Comparison of ENCODE assay signal across 15 cellular contexts in the genomic region with DNA sequence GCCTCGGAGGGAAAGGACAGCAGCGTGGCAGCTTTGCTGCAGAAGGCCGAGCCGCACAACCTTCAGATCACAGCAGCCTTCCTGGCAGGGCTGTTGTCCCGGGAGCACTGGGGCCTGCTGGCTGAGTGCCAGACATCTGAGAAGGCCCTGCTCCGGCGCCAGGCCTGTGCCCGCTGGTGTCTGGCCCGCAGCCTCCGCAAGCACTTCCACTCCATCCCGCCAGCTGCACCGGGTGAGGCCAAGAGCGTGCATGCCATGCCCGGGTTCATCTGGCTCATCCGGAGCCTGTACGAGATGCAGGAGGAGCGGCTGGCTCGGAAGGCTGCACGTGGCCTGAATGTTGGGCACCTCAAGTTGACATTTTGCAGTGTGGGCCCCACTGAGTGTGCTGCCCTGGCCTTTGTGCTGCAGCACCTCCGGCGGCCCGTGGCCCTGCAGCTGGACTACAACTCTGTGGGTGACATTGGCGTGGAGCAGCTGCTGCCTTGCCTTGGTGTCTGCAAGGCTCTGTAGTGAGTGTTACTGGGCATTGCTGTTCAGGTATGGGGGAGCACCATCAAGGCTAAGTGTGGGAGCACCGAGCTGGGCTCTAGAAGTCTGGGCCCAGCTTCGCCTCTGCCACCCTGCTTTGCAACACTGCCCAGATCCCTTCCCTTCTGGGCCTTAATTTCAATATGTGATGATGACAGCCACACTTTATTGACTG. TPM values are rescaled to one million over a fixed set of nuclear protein-coding genes. Genes with fewer than 3 reads are reported as not detected.
DNase-seq lines count a peak whose midpoint lies in the region; ATAC-seq, FAIRE-seq and TF ChIP-seq lines count a peak whose summit lies in the region.
"Had no signal": no experiment of that assay in that cellular context is flagged by ENCODE, and none has a peak within 500 bp of the region (broad histone marks: within the 10 kb centered on the region; RNA-seq: fewer than 3 reads in every experiment).

No MANE protein-coding gene starts in this region.

- TF ChIP-seq CTCF in SK-N-SH (IDR thresholded peaks at IDR 0.05): no peak

- no peaks in the 10 kb centered on the region for H4K20me1 ChIP-seq in SK-N-SH (ENCODE audit: insufficient read depth)

- TF ChIP-seq RAD21 in SK-N-SH (IDR thresholded peaks at IDR 0.05; ENCODE audit: low read length): 0 out of 2 replicates have a peak, but pooled peaks have one; percentile 2

- no peak overlapping the region for H3K4me3 ChIP-seq in SK-N-SH (ENCODE audit: low read depth in 2 of 2, low read length in 1 of 2)
- H3K4me3 ChIP-seq in skeletal muscle satellite cell (ENCODE audit: low read length): no peak overlapping the region
- H3K4me3 ChIP-seq: mucosa of descending colon, skin epidermis, suprapubic skin had no signal

- CTCF ChIA-PET in SK-N-SH (lab: Yijun Ruan, JAX): interaction anchor here (0.7 to 2.4 kb wide), 6 partner anchors 10 to 95 kb away, joined by 3 to 7 read pairs (median 5); no protein-coding TSS in a partner anchor

- H3K9me2 ChIP-seq in SK-N-SH: no peaks in the 10 kb centered on the region

- no peak overlapping the region for H3K4me3 Mint-ChIP-seq in stimulated activated naive B cell treated with anti-CD40 and anti-IgM and Interleukin-4, amounts not matched to agents 10 μg/mL and 1 μg/mL and 100 μg/mL, for 72 hours
- H3K4me3 Mint-ChIP-seq: CD8-positive, alpha-beta memory T cell had no signal

- no peaks in the 10 kb centered on the region for H3F3A ChIP-seq in SK-N-SH (replicated peaks; ENCODE audit: insufficient read depth)

- H3K9ac ChIP-seq in SK-N-SH (no peak overlapping the region), skeletal muscle satellite cell (ENCODE audit: low read depth, low read length) (no peak overlapping the region)

- no peak for TF ChIP-seq POLR2A in GM18505 (IDR thresholded peaks at IDR 0.05; ENCODE audit: borderline replicate concordance, extremely low read depth, insufficient read depth, insufficient read length)

- H3K27me3 Mint-ChIP-seq in stimulated activated naive B cell treated with anti-CD40 and anti-IgM and Interleukin-4, amounts not matched to agents 10 μg/mL and 1 μg/mL and 100 μg/mL, for 72 hours: no peaks in the 10 kb centered on the region

- peaks cover 5 to 40% of the 10 kb centered on the region in 2 donors for H3K36me3 Mint-ChIP-seq in stimulated activated naive B cell treated with anti-CD40 and anti-IgM and Interleukin-4, amounts not matched to agents 10 μg/mL and 1 μg/mL and 100 μg/mL, for 72 hours

- H3K27me3 ChIP-seq in SK-N-SH (ENCODE audit: insufficient read depth) (no peaks in the 10 kb centered on the region), skeletal muscle satellite cell (ENCODE audit: control insufficient read depth, insufficient read depth, low read length) (no peaks in the 10 kb centered on the region)
- H3K27me3 ChIP-seq: suprapubic skin had no signal

- ATAC-seq in GM18505 (IDR thresholded peaks at IDR 0.05; ENCODE audit: unreplicated experiment): no peak
- no peak for ATAC-seq in stimulated activated naive B cell treated with anti-CD40 and anti-IgM and Interleukin-4, amounts not matched to agents 10 μg/mL and 1 μg/mL and 100 μg/mL, for 72 hours (replicated peaks)
- ATAC-seq: mucosa of descending colon had no signal

- DNase-seq in NCI-H1694 treated with DMSO at 0.1 percent for 48 hours (lab: John Stamatoyannopoulos, UW) (peak; percentile 55), SK-N-SH (peak; percentile 89), hippocampal formation (lab: John Stamatoyannopoulos, UW) (peak; percentile 44 to 75), HTR-8/SVneo (ENCODE audit: insufficient read length, low spot score) (no peak)
- DNase-seq in stimulated activated naive B cell treated with anti-CD40 and anti-IgM and Interleukin-4, amounts not matched to agents 10 μg/mL and 1 μg/mL and 100 μg/mL, for 72 hours: no peak
- DNase-seq: activated naive CD4-positive, alpha-beta T cell treated with anti-CD3 and anti-CD28 coated beads, Interleukin-2, amount 50 U/mL, for 16 hours; CD8-positive, alpha-beta memory T cell; mucosa of descending colon; RPMI8226 had no signal

- H3K4me1 ChIP-seq in SK-N-SH (ENCODE audit: control insufficient read depth in 1 of 2, insufficient read depth in 2 of 2, low read depth in 1 of 2, low read length in 1 of 2) (peaks cover 0 to 39% of the 10 kb centered on the region in 2 experiments; a peak in 1 of 4 replicates), skeletal muscle satellite cell (ENCODE audit: control insufficient read depth, insufficient read depth, low read length) (peaks cover 11% of the 10 kb centered on the region)

- H3K9me3 ChIP-seq in SK-N-SH: no peaks in the 10 kb centered on the region
- H3K9me3 ChIP-seq in skeletal muscle satellite cell (replicated peaks; ENCODE audit: low read length): no peaks in the 10 kb centered on the region
- H3K9me3 ChIP-seq: mucosa of descending colon, suprapubic skin had no signal

- H3K4me2 ChIP-seq in SK-N-SH (no peak overlapping the region), skeletal muscle satellite cell (ENCODE audit: low read length) (peak overlapping the region; percentile 14)

- H3K4me1 Mint-ChIP-seq in stimulated activated naive B cell treated with anti-CD40 and anti-IgM and Interleukin-4, amounts not matched to agents 10 μg/mL and 1 μg/mL and 100 μg/mL, for 72 hours: peaks cover 48 to 74% of the 10 kb centered on the region in 2 donors

- H2AFZ ChIP-seq in SK-N-SH (ENCODE audit: low read depth): no peak overlapping the region

- H3K36me3 ChIP-seq in SK-N-SH (replicated peaks in 1 of 2; ENCODE audit: control insufficient read depth in 1 of 2, insufficient read depth in 2 of 2, low read length in 1 of 2) (no peaks in the 10 kb centered on the region), skeletal muscle satellite cell (ENCODE audit: insufficient read depth, low read length) (no peaks in the 10 kb centered on the region)

- no peak for FAIRE-seq in HTR-8/SVneo (lab: Jason Lieb, UNC)
- FAIRE-seq: TTC549 had no signal

- TF ChIP-seq EP300 in SK-N-SH (IDR thresholded peaks at IDR 0.05; ENCODE audit: borderline replicate concordance in 1 of 2, low read depth in 1 of 2, low read length in 1 of 2): no peak; a peak in 1 of 4 replicates

- WGBS in SK-N-SH (ENCODE audit: low lambda C conversion rate): 31% methylated on average over 6 of the region's 25 CpGs

- H3K27ac ChIP-seq in SK-N-SH (ENCODE audit: low read depth in 2 of 2, low read length in 1 of 2): peak overlapping the region in 1 of 2 experiments; percentile 72; a peak in 2 of 4 replicates
- H3K27ac ChIP-seq: suprapubic skin had no signal

- POLR2A ChIA-PET in SK-N-SH (lab: Yijun Ruan, JAX): no interaction called here

- H3K79me2 ChIP-seq in SK-N-SH (ENCODE audit: insufficient read depth): no peaks in the 10 kb centered on the region

- no peak overlapping the region for H3K27ac Mint-ChIP-seq in stimulated activated naive B cell treated with anti-CD40 and anti-IgM and Interleukin-4, amounts not matched to agents 10 μg/mL and 1 μg/mL and 100 μg/mL, for 72 hours

- no peaks in the 10 kb centered on the region for H3K9me3 Mint-ChIP-seq in stimulated activated naive B cell treated with anti-CD40 and anti-IgM and Interleukin-4, amounts not matched to agents 10 μg/mL and 1 μg/mL and 100 μg/mL, for 72 hours
- H3K9me3 Mint-ChIP-seq: CD8-positive, alpha-beta memory T cell had no signal

TF ChIP-seq in SK-N-SH, 30 proteins besides CTCF, POLR2A, EP300 and RAD21 (continues in another document):
- no peak for TF ChIP-seq TEAD4 (IDR thresholded peaks at IDR 0.05; ENCODE audit: borderline replicate concordance, insufficient read depth)
- TF ChIP-seq EZH2phosphoT487 (IDR thresholded peaks at IDR 0.05; ENCODE audit: borderline replicate concordance, low read depth): no peak
- TF ChIP-seq RCOR1 (IDR thresholded peaks at IDR 0.05; ENCODE audit: low read length): 0 out of 2 replicates have a peak, but pooled peaks have one; percentile 20
- TF ChIP-seq, protein P1, sequence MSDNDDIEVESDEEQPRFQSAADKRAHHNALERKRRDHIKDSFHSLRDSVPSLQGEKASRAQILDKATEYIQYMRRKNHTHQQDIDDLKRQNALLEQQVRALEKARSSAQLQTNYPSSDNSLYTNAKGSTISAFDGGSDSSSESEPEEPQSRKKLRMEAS (IDR thresholded peaks at IDR 0.05; ENCODE audit: low read depth): no peak
- TF ChIP-seq FOXM1 (IDR thresholded peaks at IDR 0.05; ENCODE audit: low read depth): no peak

RNA-seq across cellular contexts. Expression of a gene that starts 18.6 kb away (rescaled TPM):
- not detected in 2 replicates for polyA plus RNA-seq in SK-N-SH (2012; rRNA removed)
- under 0.01 and 0.01 TPM in 2 replicates for polyA plus RNA-seq in SK-N-SH (2012; cell fraction: cytosol; rRNA removed)
- 0.05 TPM in 1 of 2 replicates, not detected in the other for polyA plus RNA-seq in SK-N-SH (2012; cell fraction: nucleus; rRNA removed)
- under 0.01 and 0.22 TPM in 2 replicates for total RNA-seq in skeletal muscle satellite cell (2012; rRNA removed)
- polyA plus RNA-seq: fibroblast of lung had no signal

RNA-seq across cellular contexts. Expression of a gene that starts 29.9 kb away (rescaled TPM):
- polyA plus RNA-seq in SK-N-SH (2012; rRNA removed): 6.5 and 8.9 TPM in 2 replicates
- 10.1 and 11.0 TPM in 2 replicates for polyA plus RNA-seq in SK-N-SH (2012; cell fraction: cytosol; rRNA removed)
- polyA plus RNA-seq in SK-N-SH (2012; cell fraction: nucleus; rRNA removed): 6.1 and 10.5 TPM in 2 replicates
- total RNA-seq in skeletal muscle satellite cell (2012; rRNA removed): 30.8 and 40.6 TPM in 2 replicates

RNA-seq across cellular contexts. Expression of a gene that starts 30.9 kb away (rescaled TPM):
- not detected in 2 replicates for polyA plus RNA-seq in SK-N-SH (2012; rRNA removed)
- polyA plus RNA-seq in SK-N-SH (2012; cell fraction: cytosol; rRNA removed): not detected in 2 replicates
- not detected in 2 replicates for polyA plus RNA-seq in SK-N-SH (2012; cell fraction: nucleus; rRNA removed)
- not detected in 2 replicates for total RNA-seq in skeletal muscle satellite cell (2012; rRNA removed)
- total RNA-seq: fibroblast of lung had no signal
- polyA plus RNA-seq: fibroblast of lung had no signal

Comparison
In these comparisons a context has a peak if more than half of its experiments do, and no peak if none do; other contexts are left out.
1. DNase-seq: peak in NCI-H1694 treated with DMSO at 0.1 percent for 48 hours (single experiment), SK-N-SH (single experiment) and hippocampal formation (2 of 2); none in HTR-8/SVneo (single experiment) and stimulated activated naive B cell treated with anti-CD40 and anti-IgM and Interleukin-4, amounts not matched to agents 10 μg/mL and 1 μg/mL and 100 μg/mL, for 72 hours (single experiment).